ENCODE assay signal across 8 cellular contexts in the genomic region with DNA sequence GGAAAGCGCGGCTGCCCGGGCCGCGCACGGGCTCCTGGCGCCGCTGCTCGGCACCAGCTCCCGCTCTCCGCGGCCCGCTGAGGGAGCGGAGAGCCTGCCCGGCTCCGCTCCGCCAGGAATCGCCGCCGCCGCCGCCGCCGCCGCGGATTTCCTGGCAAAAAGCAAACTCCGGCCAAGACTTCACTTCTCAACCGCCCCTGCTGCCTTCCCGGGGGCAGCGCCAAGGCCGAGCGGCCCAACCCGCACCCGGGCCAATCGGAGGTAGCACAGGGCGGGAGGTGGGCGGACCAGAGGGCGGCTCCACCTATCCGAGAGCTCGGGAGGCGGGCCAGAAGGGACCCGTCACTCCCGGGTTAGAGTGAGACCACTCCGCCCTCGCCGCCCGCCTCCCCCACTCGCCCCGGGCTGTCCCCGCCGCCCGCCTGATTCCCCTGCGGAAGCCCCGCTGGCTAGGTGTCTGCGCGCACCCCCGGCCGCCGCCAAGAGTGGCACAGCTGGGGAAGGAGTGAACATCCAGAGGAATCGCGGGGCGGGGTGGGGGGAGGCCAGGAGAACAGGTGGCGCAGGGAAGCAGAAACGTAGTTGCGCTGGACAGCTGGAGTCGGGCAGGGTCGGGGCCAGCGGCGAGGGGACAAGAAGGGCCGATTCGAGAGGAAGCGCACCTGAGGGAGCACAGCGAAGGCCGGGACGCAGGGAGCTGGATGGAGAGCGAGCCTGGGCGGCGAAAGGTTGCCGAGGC. TPM values are rescaled to one million over a fixed set of nuclear protein-coding genes. Genes with fewer than 3 reads are reported as not detected.
DNase-seq lines count a peak whose midpoint lies in the region; ATAC-seq lines count a peak whose summit lies in the region.

LNX2 (minus strand) TSS at position 153 of the 739 bp plus-strand sequence. CDS start 38,826 bp downstream, outside the sequence.

- H3K4me2 ChIP-seq in BLaER1 = peak within 1 kb of the TSS; percentile 95

- peaks cover 33% of the 10 kb centered on the region for H3K36me3 Mint-ChIP-seq in activated CD4-positive, alpha-beta T cell treated with anti-CD3 and anti-CD28 coated beads, Interleukin-2, amount 10 ng/mL, durations not matched to agents 7 days and 5 days (ENCODE audit: low read depth)

- H3K9ac ChIP-seq in BLaER1 = peak within 1 kb of the TSS; percentile 88

- peak within 1 kb of the TSS; percentile 97 for H3K27ac Mint-ChIP-seq in activated CD4-positive, alpha-beta T cell treated with anti-CD3 and anti-CD28 coated beads, Interleukin-2, amount 10 ng/mL, durations not matched to agents 7 days and 5 days

- no peaks in the 10 kb centered on the region for H3K27me3 Mint-ChIP-seq in activated CD4-positive, alpha-beta T cell treated with anti-CD3 and anti-CD28 coated beads, Interleukin-2, amount 10 ng/mL, durations not matched to agents 7 days and 5 days

- H4K20me1 ChIP-seq in BLaER1 = peaks cover 76% of the 10 kb centered on the region

- no peaks in the 10 kb centered on the region for H3K9me3 ChIP-seq in BLaER1

- DNase-seq in NCI-H526 treated with DMSO at 0.1 percent for 48 hours (lab: John Stamatoyannopoulos, UW) (peak; percentile 96), cortex of kidney (lab: John Stamatoyannopoulos, UW) (peak; percentile 34), left lobe of liver (ENCODE audit: low spot score) (peak; percentile 99)
- peak; percentile 96 for DNase-seq in activated CD4-positive, alpha-beta T cell treated with anti-CD3 and anti-CD28 coated beads, Interleukin-2, amount 10 ng/mL, durations not matched to agents 7 days and 5 days
- peak; percentile 97 for DNase-seq in stimulated activated CD4-positive, alpha-beta T cell treated with anti-CD3 and anti-CD28 coated beads, Interleukin-2, amount 100 ng/mL, for 24 hours

- no peaks in the 10 kb centered on the region for H3K27me3 ChIP-seq in BLaER1

- peak within 1 kb of the TSS; percentile 89 for H3K4me3 Mint-ChIP-seq in activated CD4-positive, alpha-beta T cell treated with anti-CD3 and anti-CD28 coated beads, Interleukin-2, amount 10 ng/mL, durations not matched to agents 7 days and 5 days

- ATAC-seq in GM19324 (IDR thresholded peaks at IDR 0.05; ENCODE audit: low FRiP score, unreplicated experiment) = peak; percentile 93
- peak; percentile 84 for ATAC-seq in HG03460 (IDR thresholded peaks at IDR 0.05; ENCODE audit: unreplicated experiment)
- peak; percentile 81 for ATAC-seq in left lobe of liver

- POLR2A ChIA-PET in activated CD4-positive, alpha-beta T cell treated with anti-CD3 and anti-CD28 coated beads, Interleukin-2, amount 10 ng/mL, durations not matched to agents 7 days and 5 days (lab: Charles Lee) = interaction anchor here (0.9 kb wide), 1 partner anchor 16 kb away, joined by 3 read pairs; no protein-coding TSS in a partner anchor

- H3K9me3 Mint-ChIP-seq in activated CD4-positive, alpha-beta T cell treated with anti-CD3 and anti-CD28 coated beads, Interleukin-2, amount 10 ng/mL, durations not matched to agents 7 days and 5 days = no peaks in the 10 kb centered on the region

- H3K4me1 Mint-ChIP-seq in activated CD4-positive, alpha-beta T cell treated with anti-CD3 and anti-CD28 coated beads, Interleukin-2, amount 10 ng/mL, durations not matched to agents 7 days and 5 days = peaks cover 57% of the 10 kb centered on the region

- CTCF ChIA-PET in activated CD4-positive, alpha-beta T cell treated with anti-CD3 and anti-CD28 coated beads, Interleukin-2, amount 10 ng/mL, durations not matched to agents 7 days and 5 days (lab: Charles Lee) = interaction anchor here (0.5 to 1.7 kb wide), 7 partner anchors 9 to 337 kb away, joined by 3 to 7 read pairs (median 3); no protein-coding TSS in a partner anchor

- H3K27ac ChIP-seq in BLaER1 = peak within 1 kb of the TSS; percentile 88

- peak within 1 kb of the TSS; percentile 92 for H3K4me3 ChIP-seq in BLaER1

- peaks cover 40% of the 10 kb centered on the region for H3K4me1 ChIP-seq in BLaER1

- H3K36me3 ChIP-seq in BLaER1 = peaks cover 32% of the 10 kb centered on the region

RNA-seq across cellular contexts. Expression of gene LNX2, which starts in this region (rescaled TPM):
- 1 to 10 TPM; 7.6 to 9.5 TPM for total RNA-seq in activated CD4-positive, alpha-beta T cell treated with anti-CD3 and anti-CD28 coated beads, Interleukin-2, amount 10 ng/mL, durations not matched to agents 7 days and 5 days
- total RNA-seq in left lobe of liver = 10.1 TPM

Comparison
In these comparisons a context has a peak if more than half of its experiments do, and no peak if none do; other contexts are left out.
1. Peak in every context shown above with its lines: DNase-seq, ATAC-seq, H3K4me3 ChIP-seq and H3K27ac ChIP-seq.
2. DNase-seq: peak in every context shown above with its lines; median percentile 99 in left lobe of liver; 97 in stimulated activated CD4-positive, alpha-beta T cell treated with anti-CD3 and anti-CD28 coated beads, Interleukin-2, amount 100 ng/mL, for 24 hours; 96 in NCI-H526 treated with DMSO at 0.1 percent for 48 hours; 96 in activated CD4-positive, alpha-beta T cell treated with anti-CD3 and anti-CD28 coated beads, Interleukin-2, amount 10 ng/mL, durations not matched to agents 7 days and 5 days; 34 in cortex of kidney.